Comparison of ENCODE assay signal across 16 cellular contexts in the genomic region with DNA sequence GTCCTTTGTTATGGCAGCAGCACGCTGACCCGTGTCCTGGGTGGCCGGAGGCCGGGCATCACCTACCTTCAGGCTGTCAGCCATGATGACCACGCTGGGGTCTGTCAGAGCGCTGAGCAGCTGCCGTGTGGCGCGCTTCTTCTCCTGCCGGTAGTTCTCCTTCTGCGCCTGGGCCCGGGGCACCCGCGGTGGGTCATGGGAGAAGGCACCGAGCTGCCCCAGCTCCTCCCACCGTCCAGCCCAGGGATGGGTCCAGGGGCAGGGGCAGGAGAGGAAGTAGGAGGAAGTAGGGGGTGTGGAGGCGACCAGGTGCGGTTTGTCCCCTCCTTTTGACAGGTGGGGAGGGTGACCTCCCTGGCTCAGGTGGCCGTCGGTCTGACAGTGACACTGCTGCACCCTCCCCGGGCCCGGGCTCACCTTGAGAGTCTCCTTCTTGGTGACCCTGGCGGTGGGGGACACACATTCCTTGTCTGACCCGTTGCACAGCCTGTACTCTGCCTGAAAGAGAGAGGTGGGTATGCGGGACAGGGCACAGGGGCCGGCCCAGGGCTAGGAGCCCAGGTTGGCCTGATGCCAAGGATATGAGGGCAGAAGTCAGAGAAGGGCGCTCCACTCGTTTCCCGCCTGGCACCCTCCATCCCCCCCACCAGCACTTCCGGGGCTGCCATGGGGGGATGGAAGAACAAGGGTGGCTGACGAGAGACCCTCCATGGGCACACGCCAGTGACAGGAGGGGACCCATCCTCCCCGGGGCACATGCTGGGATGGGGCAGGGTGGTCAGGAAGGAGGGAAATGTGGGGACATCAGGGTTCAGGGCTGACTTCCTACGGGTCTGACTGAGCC. TPM values are rescaled to one million over a fixed set of nuclear protein-coding genes. Genes with fewer than 3 reads are reported as not detected.
DNase-seq lines count a peak whose midpoint lies in the region; ATAC-seq and TF ChIP-seq lines count a peak whose summit lies in the region.
"Had no signal": no experiment of that assay in that cellular context is flagged by ENCODE, and none has a peak within 500 bp of the region (broad histone marks: within the 10 kb centered on the region; RNA-seq: fewer than 3 reads in every experiment).

No MANE protein-coding gene starts in this region.

- TF ChIP-seq CTCF in heart left ventricle (IDR thresholded peaks at IDR 0.05) (no peak), ovary (IDR thresholded peaks at IDR 0.05) (no peak)

- no peak for TF ChIP-seq EP300 in ovary (IDR thresholded peaks at IDR 0.05)

- DNase-seq in stimulated activated CD4-positive, alpha-beta T cell treated with anti-CD3 and anti-CD28 coated beads, Interleukin-1b, Interleukin-23, amount 100 ng/mL, for 48 hours, result peak; percentile 1
- no peak for DNase-seq in stimulated activated CD4-positive, alpha-beta T cell treated with anti-CD3 and anti-CD28 coated beads, Interleukin-4, amount 100 ng/mL, for 1 hour
- peak; percentile 8 to 55 (median 25) for DNase-seq in heart left ventricle
- DNase-seq in ovary, result peak in 4 of 5 donors; percentile 17 to 39 (median 28)
- DNase-seq in activated T-helper 1 cell treated with anti-CD3 and anti-CD28 coated beads, Interleukin-12 subunit alpha, Interleukin-12 subunit beta, Interleukin-2, Interleukin-4 antibody, amounts not matched to agents 30 ng/mL and 10 ng/mL and 1 ng/mL, durations not matched to agents 14 hours and 24 hours and 36 hours (ENCODE audit: low spot score), result no peak
- no peak for DNase-seq in NCI-H2171 treated with DMSO at 0.1 percent for 48 hours (lab: John Stamatoyannopoulos, UW)
- DNase-seq in C1 segment of cervical spinal cord (lab: John Stamatoyannopoulos, UW), result no peak
- DNase-seq: activated CD4-positive, alpha-beta T cell treated with anti-CD3 and anti-CD28 coated beads, Interleukin-2, amount 10 ng/mL, durations not matched to agents 7 days and 5 days; COR-L47; dermis blood vessel endothelial cell; NCI-H2029; NCI-H510A treated with DMSO at 0.1 percent for 48 hours; stimulated activated naive CD4-positive, alpha-beta T cell treated with Interleukin-2 at 50 U/mL for 16 hours had no signal

- no peaks in the 10 kb centered on the region for H3K27me3 ChIP-seq in heart left ventricle
- H3K27me3 ChIP-seq in ovary, result no peaks in the 10 kb centered on the region

- TF ChIP-seq POLR2A in heart left ventricle (IDR thresholded peaks at IDR 0.05) (no peak), ovary (IDR thresholded peaks at IDR 0.05) (no peak)

- H3K27ac Mint-ChIP-seq in activated T-helper 1 cell treated with anti-CD3 and anti-CD28 coated beads, Interleukin-12 subunit alpha, Interleukin-12 subunit beta, Interleukin-2, Interleukin-4 antibody, amounts not matched to agents 30 ng/mL and 10 ng/mL and 1 ng/mL, durations not matched to agents 14 hours and 24 hours and 36 hours, result no peak overlapping the region
- H3K27ac Mint-ChIP-seq: activated CD4-positive, alpha-beta T cell treated with anti-CD3 and anti-CD28 coated beads, Interleukin-2, amount 10 ng/mL, durations not matched to agents 7 days and 5 days; activated naive CD4-positive, alpha-beta T cell treated with anti-CD3 and anti-CD28 coated beads, Interleukin-2, amount 50 U/mL, for 72 hours; nephron had no signal

- H3K4me3 ChIP-seq in heart left ventricle (no peak overlapping the region), ovary (no peak overlapping the region)

- no peak for ATAC-seq in heart left ventricle
- ATAC-seq in HG03175 (IDR thresholded peaks at IDR 0.05; ENCODE audit: unreplicated experiment), result no peak
- ATAC-seq: activated naive CD4-positive, alpha-beta T cell treated with anti-CD3 and anti-CD28 coated beads, Interleukin-2, amount 50 U/mL, for 72 hours had no signal

- H3K36me3 Mint-ChIP-seq in activated T-helper 1 cell treated with anti-CD3 and anti-CD28 coated beads, Interleukin-12 subunit alpha, Interleukin-12 subunit beta, Interleukin-2, Interleukin-4 antibody, amounts not matched to agents 30 ng/mL and 10 ng/mL and 1 ng/mL, durations not matched to agents 14 hours and 24 hours and 36 hours (ENCODE audit: low read depth), result no peaks in the 10 kb centered on the region

- intact Hi-C loops in heart left ventricle (cut with DNase I), result loop anchor here in 3 of 10 donors (5.0 kb wide), 2 partner anchors 40 to 85 kb away; no protein-coding TSS in a partner anchor
- intact Hi-C loops in ovary (cut with DNase I), result no loop called here
- intact Hi-C loops in activated T-helper 1 cell treated with anti-CD3 and anti-CD28 coated beads, Interleukin-12 subunit alpha, Interleukin-12 subunit beta, Interleukin-2, Interleukin-4 antibody, amounts not matched to agents 30 ng/mL and 10 ng/mL and 1 ng/mL, durations not matched to agents 14 hours and 24 hours and 36 hours (cut with micrococcal nuclease), result no loop called here

- peaks cover 5% of the 10 kb centered on the region for H3K27me3 Mint-ChIP-seq in activated T-helper 1 cell treated with anti-CD3 and anti-CD28 coated beads, Interleukin-12 subunit alpha, Interleukin-12 subunit beta, Interleukin-2, Interleukin-4 antibody, amounts not matched to agents 30 ng/mL and 10 ng/mL and 1 ng/mL, durations not matched to agents 14 hours and 24 hours and 36 hours (ENCODE audit: insufficient read depth)
- H3K27me3 Mint-ChIP-seq: activated CD4-positive, alpha-beta T cell treated with anti-CD3 and anti-CD28 coated beads, Interleukin-2, amount 10 ng/mL, durations not matched to agents 7 days and 5 days had no signal

- no peaks in the 10 kb centered on the region for H3K4me1 Mint-ChIP-seq in activated T-helper 1 cell treated with anti-CD3 and anti-CD28 coated beads, Interleukin-12 subunit alpha, Interleukin-12 subunit beta, Interleukin-2, Interleukin-4 antibody, amounts not matched to agents 30 ng/mL and 10 ng/mL and 1 ng/mL, durations not matched to agents 14 hours and 24 hours and 36 hours (ENCODE audit: low read depth)
- H3K4me1 Mint-ChIP-seq: activated CD4-positive, alpha-beta T cell treated with anti-CD3 and anti-CD28 coated beads, Interleukin-2, amount 10 ng/mL, durations not matched to agents 7 days and 5 days; nephron had no signal

- H3K27ac ChIP-seq in heart left ventricle, result no peak overlapping the region
- no peak overlapping the region for H3K27ac ChIP-seq in ovary

- no peaks in the 10 kb centered on the region for H3K9me3 Mint-ChIP-seq in activated T-helper 1 cell treated with anti-CD3 and anti-CD28 coated beads, Interleukin-12 subunit alpha, Interleukin-12 subunit beta, Interleukin-2, Interleukin-4 antibody, amounts not matched to agents 30 ng/mL and 10 ng/mL and 1 ng/mL, durations not matched to agents 14 hours and 24 hours and 36 hours
- H3K9me3 Mint-ChIP-seq: activated CD4-positive, alpha-beta T cell treated with anti-CD3 and anti-CD28 coated beads, Interleukin-2, amount 10 ng/mL, durations not matched to agents 7 days and 5 days had no signal

- WGBS in heart left ventricle, 4 donors, result 89 to 91% (median 90%) methylated on average over 31 to 34 of the region's 34 CpGs
- 87 to 89% (median 88%) methylated on average over 34 of the region's 34 CpGs for WGBS in ovary, 3 donors

- H3K4me1 ChIP-seq in heart left ventricle (peaks cover 3 to 41% (median 26%) of the 10 kb centered on the region in 12 donors), ovary (ENCODE audit: insufficient read depth) (peaks cover 9% of the 10 kb centered on the region)

- peaks cover 0 to 65% (median 46%) of the 10 kb centered on the region in 9 donors for H3K36me3 ChIP-seq in heart left ventricle
- no peaks in the 10 kb centered on the region for H3K36me3 ChIP-seq in ovary

- H3K4me3 Mint-ChIP-seq in activated T-helper 1 cell treated with anti-CD3 and anti-CD28 coated beads, Interleukin-12 subunit alpha, Interleukin-12 subunit beta, Interleukin-2, Interleukin-4 antibody, amounts not matched to agents 30 ng/mL and 10 ng/mL and 1 ng/mL, durations not matched to agents 14 hours and 24 hours and 36 hours, result no peak overlapping the region
- H3K4me3 Mint-ChIP-seq: activated CD4-positive, alpha-beta T cell treated with anti-CD3 and anti-CD28 coated beads, Interleukin-2, amount 10 ng/mL, durations not matched to agents 7 days and 5 days; nephron had no signal

- no peaks in the 10 kb centered on the region for H3K9me3 ChIP-seq in heart left ventricle
- no peaks in the 10 kb centered on the region for H3K9me3 ChIP-seq in ovary

RNA-seq across cellular contexts. Expression of gene OSBPL5, which starts 43.0 kb away (rescaled TPM):
- total RNA-seq in heart left ventricle (10 to 100 TPM; 10.1 to 27.7 (median 17.0) TPM), ovary (10 to 100 TPM; 12.5 to 41.0 (median 34.1) TPM)
- polyA plus RNA-seq in heart left ventricle (10 to 100 TPM; 11.1 to 11.2 TPM), ovary (10 to 100 TPM in 1 of 2 donors, 1 to 10 TPM in 1; 3.0 to 23.3 TPM)
- total RNA-seq in activated T-helper 1 cell treated with anti-CD3 and anti-CD28 coated beads, Interleukin-12 subunit alpha, Interleukin-12 subunit beta, Interleukin-2, Interleukin-4 antibody, amounts not matched to agents 30 ng/mL and 10 ng/mL and 1 ng/mL, durations not matched to agents 14 hours and 24 hours and 36 hours, result 1.6 and 1.9 TPM in 2 replicates

Comparison
In these comparisons a context has a peak if more than half of its experiments do, and no peak if none do; other contexts are left out.
1. DNase-seq: peak in stimulated activated CD4-positive, alpha-beta T cell treated with anti-CD3 and anti-CD28 coated beads, Interleukin-1b, Interleukin-23, amount 100 ng/mL, for 48 hours (single experiment), heart left ventricle (5 of 5) and ovary (4 of 5); none in stimulated activated CD4-positive, alpha-beta T cell treated with anti-CD3 and anti-CD28 coated beads, Interleukin-4, amount 100 ng/mL, for 1 hour (single experiment), activated T-helper 1 cell treated with anti-CD3 and anti-CD28 coated beads, Interleukin-12 subunit alpha, Interleukin-12 subunit beta, Interleukin-2, Interleukin-4 antibody, amounts not matched to agents 30 ng/mL and 10 ng/mL and 1 ng/mL, durations not matched to agents 14 hours and 24 hours and 36 hours (single experiment), NCI-H2171 treated with DMSO at 0.1 percent for 48 hours (single experiment) and C1 segment of cervical spinal cord (0 of 14).